Comparison of ENCODE assay signal across 8 cellular contexts in genomic region chr11:61516675-61517516, GRCh38. TPM values are rescaled to one million over a fixed set of nuclear protein-coding genes. Genes with fewer than 3 reads are reported as not detected.
A peak's percentile ranks its signal among the peaks of the same experiment; 100 is the strongest.
DNase-seq lines count a peak whose midpoint lies in the region; ATAC-seq and TF ChIP-seq lines count a peak whose summit lies in the region.

No MANE protein-coding gene starts in this region.

- WGBS in upper lobe of left lung, 2 donors: 32% methylated on average over 18 to 23 of the region's 23 CpGs

- peak; percentile 57 for DNase-seq in Calu3
- DNase-seq in activated CD8-positive, alpha-beta memory T cell treated with anti-CD3 and anti-CD28 coated beads, Interleukin-2, amount 50 U/mL, for 4 hours: peak; percentile 73
- DNase-seq in epithelial cell of esophagus (ENCODE audit: low read depth): no peak
- DNase-seq in upper lobe of left lung: peak in 1 of 2 donors; percentile 88
- no peak for DNase-seq in LoVo (ENCODE audit: low spot score)

- peak; percentile 98 for TF ChIP-seq CTCF in Calu3 (IDR thresholded peaks at IDR 0.05; ENCODE audit: unreplicated experiment)
- peak; percentile 100 for TF ChIP-seq CTCF in LNCAP (IDR thresholded peaks at IDR 0.05)
- peak; percentile 97 for TF ChIP-seq CTCF in epithelial cell of esophagus (IDR thresholded peaks at IDR 0.05; ENCODE audit: insufficient read depth, low read depth, low read length, missing control alignments)
- peak; percentile 75 for TF ChIP-seq CTCF in neutrophil (IDR thresholded peaks at IDR 0.05)
- peak; percentile 90 to 98 (median 92) for TF ChIP-seq CTCF in upper lobe of left lung (IDR thresholded peaks at IDR 0.05)

- H3K36me3 ChIP-seq in neutrophil (no peaks in the 10 kb centered on the region), upper lobe of left lung (no peaks in the 10 kb centered on the region)

- no TSS peak for BruUV-seq in Calu3 (replicated peaks; lab: Mats Ljungman, UMichigan)

- intact Hi-C loops in Calu3 (cut with micrococcal nuclease; ENCODE audit: unreplicated experiment): loop anchor here (1.0 kb wide), 1 partner anchor 40 kb away; no protein-coding TSS in a partner anchor

- H3K9me3 Mint-ChIP-seq in Calu3 (ENCODE audit: low read depth, unreplicated experiment): no peaks in the 10 kb centered on the region

- H3K36me3 Mint-ChIP-seq in Calu3 (ENCODE audit: insufficient read depth, unreplicated experiment): peaks cover 4% of the 10 kb centered on the region

- H3K27ac ChIP-seq in neutrophil (no peak overlapping the region), upper lobe of left lung (no peak overlapping the region)

- no peak for TF ChIP-seq POLR2A in upper lobe of left lung (IDR thresholded peaks at IDR 0.05)

- H3K27me3 Mint-ChIP-seq in Calu3 (ENCODE audit: unreplicated experiment): peaks cover 40% of the 10 kb centered on the region

- CTCF ChIA-PET in Calu3 (lab: Charles Lee): interaction anchor here (0.9 to 2.3 kb wide), 12 partner anchors 9 to 121 kb away, joined by 3 to 16 read pairs (median 6); a partner anchor contains a TSS

- no peak overlapping the region for H3K27ac Mint-ChIP-seq in Calu3 (ENCODE audit: unreplicated experiment)

- H3K4me3 Mint-ChIP-seq in Calu3 (ENCODE audit: low read depth, unreplicated experiment): no peak overlapping the region

- no peak for TF ChIP-seq EP300 in upper lobe of left lung (IDR thresholded peaks at IDR 0.05)

- no peak overlapping the region for H3K4me3 ChIP-seq in epithelial cell of esophagus (ENCODE audit: low read length)
- H3K4me3 ChIP-seq in neutrophil (ENCODE audit: low read depth in 1 of 2, low read length in 1 of 2): no peak overlapping the region
- H3K4me3 ChIP-seq in upper lobe of left lung: no peak overlapping the region

- ATAC-seq in upper lobe of left lung (ENCODE audit: low FRiP score in 2 of 2) (peak in 1 of 2 donors; percentile 79), GM21786 (IDR thresholded peaks at IDR 0.05; ENCODE audit: unreplicated experiment) (no peak)

- H3K27me3 ChIP-seq in neutrophil (peaks cover 47% of the 10 kb centered on the region), upper lobe of left lung (no peaks in the 10 kb centered on the region)

- peaks cover 0 to 4% of the 10 kb centered on the region in 2 experiments for H3K4me1 ChIP-seq in neutrophil (ENCODE audit: control insufficient read depth in 1 of 2, insufficient read depth in 1 of 2, low read depth in 1 of 2, low read length in 1 of 2)
- H3K4me1 ChIP-seq in upper lobe of left lung: peaks cover 0 to 15% (median 9%) of the 10 kb centered on the region in 4 donors

- H3K9me3 ChIP-seq in neutrophil (no peaks in the 10 kb centered on the region), upper lobe of left lung (no peaks in the 10 kb centered on the region)

- peaks cover 21% of the 10 kb centered on the region for H3K4me1 Mint-ChIP-seq in Calu3 (ENCODE audit: low read depth, unreplicated experiment)

RNA-seq across cellular contexts. Expression of gene LRRC10B, which starts 8.3 kb away (rescaled TPM):
- total RNA-seq in Calu3 (2022): not detected in 2 replicates
- 10 to 100 TPM in 2 of 6 donors, 1 to 10 TPM in 3, under 1 TPM in 1; 0.31 to 24.2 (median 8.5) TPM for total RNA-seq in upper lobe of left lung

Comparison
In these comparisons a context has a peak if more than half of its experiments do, and no peak if none do; other contexts are left out.
1. DNase-seq: peak in Calu3 (single experiment) and activated CD8-positive, alpha-beta memory T cell treated with anti-CD3 and anti-CD28 coated beads, Interleukin-2, amount 50 U/mL, for 4 hours (single experiment); none in epithelial cell of esophagus (single experiment) and LoVo (single experiment).
2. Peak in every context shown above with its lines, with median percentiles within 50 percentile points of each other: CTCF ChIP-seq.